ENCODE assay signal across 8 cellular contexts in genomic region chr15:82999905-83000671, GRCh38. TPM values are rescaled to one million over a fixed set of nuclear protein-coding genes. Genes with fewer than 3 reads are reported as not detected.
DNase-seq lines count a peak whose midpoint lies in the region; ATAC-seq, FAIRE-seq and TF ChIP-seq lines count a peak whose summit lies in the region.

No MANE protein-coding gene starts in this region.

- CTCF ChIA-PET in H1 (lab: Charles Lee; ENCODE audit: partially characterized antibody): interaction anchor here (0.6 to 2.4 kb wide), 32 partner anchors 9 to 464 kb away, joined by 3 to 27 read pairs (median 3); partner anchors contain the start of genes AP3B2, C15orf40 and RAMAC

- H3K4me3 Mint-ChIP-seq in GM23338: no peak overlapping the region; the same call in 2 of the 3 replicates

- no peak overlapping the region for H3K4ac ChIP-seq in H1 (replicated peaks; ENCODE audit: insufficient read length, low read depth, low read length)

- H3K36me3 Mint-ChIP-seq in GM23338 (ENCODE audit: low read depth): peaks cover 13% of the 10 kb centered on the region; the same call in 2 of the 3 replicates

- H2BK5ac ChIP-seq in H1 (ENCODE audit: low read depth, low read length): no peak overlapping the region

- TF ChIP-seq POLR2A in H1 (IDR thresholded peaks at IDR 0.05; ENCODE audit: control extremely low read depth in 1 of 2, low read depth in 2 of 2, low read length in 2 of 2) (no peak), lower leg skin (IDR thresholded peaks at IDR 0.05) (no peak)

- H3K27me3 Mint-ChIP-seq in GM23338 (ENCODE audit: insufficient read depth, low read depth, poor library complexity): peaks cover 4% of the 10 kb centered on the region

- H2AK5ac ChIP-seq in H1 (ENCODE audit: low read depth, low read length): no peak overlapping the region

- no peaks in the 10 kb centered on the region for H3K23me2 ChIP-seq in H1 (ENCODE audit: low read depth, low read length)

- peak; percentile 82 to 83 for TF ChIP-seq RAD21 in H1 (IDR thresholded peaks at IDR 0.05 in 1 of 2, conservative IDR thresholded peaks at IDR 0.05 in 1 of 2; ENCODE audit: low read depth in 2 of 2, low read length in 2 of 2)

- no peak overlapping the region for H3K56ac ChIP-seq in H1 (replicated peaks; ENCODE audit: insufficient read length, low read depth, low read length)

- no peak overlapping the region; a peak in 1 of 7 replicates for H3K9ac ChIP-seq in H1 (replicated peaks in 1 of 4; ENCODE audit: extremely low read depth in 1 of 4, low read depth in 3 of 4, low read length in 3 of 4)

- no peak overlapping the region for H3K27ac Mint-ChIP-seq in GM23338

- no peaks in the 10 kb centered on the region for H3K4me1 ChIP-seq in GM23338 (ENCODE audit: insufficient read depth)
- H3K4me1 ChIP-seq in H1 (replicated peaks in 1 of 4; ENCODE audit: control insufficient read depth in 3 of 4, insufficient read depth in 4 of 4, low read length in 3 of 4): peaks cover 0 to 2% (median 0%) of the 10 kb centered on the region in 4 experiments; a peak in 1 of 7 replicates

- H3K36me3 ChIP-seq in GM23338 (ENCODE audit: insufficient read depth): no peaks in the 10 kb centered on the region; the same call in 1 of the 2 replicates
- peaks cover 0 to 2% (median 0%) of the 10 kb centered on the region in 4 experiments; a peak in 1 of 8 replicates for H3K36me3 ChIP-seq in H1 (ENCODE audit: control insufficient read depth in 2 of 4, insufficient read depth in 4 of 4, low read length in 3 of 4)

- no peak overlapping the region for H2BK20ac ChIP-seq in H1 (ENCODE audit: low read length)

- H3K27ac ChIP-seq in GM23338 (ENCODE audit: low read depth) (no peak overlapping the region), H1 (ENCODE audit: low read depth, low read length) (no peak overlapping the region)

- H2AFZ ChIP-seq in GM23338 (no peak overlapping the region), H1 (ENCODE audit: low read length) (no peak overlapping the region)

- no peak overlapping the region for H4K8ac ChIP-seq in H1 (ENCODE audit: extremely low read depth, insufficient read depth, low read length)

- H4K5ac ChIP-seq in H1 (ENCODE audit: insufficient read length, low read depth, low read length): no peak overlapping the region

- H3K9me3 ChIP-seq in H1 (ENCODE audit: insufficient read depth in 2 of 2, low read depth in 1 of 2, low read length in 1 of 2): peaks cover 0 to 3% of the 10 kb centered on the region in 2 experiments; a peak in 1 of 4 replicates

- H2BK120ac ChIP-seq in H1 (replicated peaks; ENCODE audit: low read depth, low read length): no peak overlapping the region

- ATAC-seq in activated CD4-positive, CD25-positive, alpha-beta regulatory T cell treated with anti-CD3 and anti-CD28 coated beads, Interleukin-2, amount 50 U/mL, for 24 hours: peak; percentile 84 to 90
- peak; percentile 87 for ATAC-seq in GM23338

- H3K4me1 Mint-ChIP-seq in GM23338: peaks cover 5% of the 10 kb centered on the region; the same call in 1 of the 3 replicates

- H3K79me2 ChIP-seq in GM23338 (replicated peaks; ENCODE audit: insufficient read depth): no peaks in the 10 kb centered on the region
- no peaks in the 10 kb centered on the region for H3K79me2 ChIP-seq in H1 (ENCODE audit: control insufficient read depth in 1 of 2, insufficient read depth in 2 of 2, low read length in 2 of 2)

- FAIRE-seq in H1 (lab: Jason Lieb, UNC): peak; percentile 55

- H3K18ac ChIP-seq in H1 (ENCODE audit: extremely low read depth, low read length): no peak overlapping the region

- H3K4me2 ChIP-seq in GM23338: no peak overlapping the region
- H3K4me2 ChIP-seq in H1 (ENCODE audit: insufficient read depth in 1 of 2, low read depth in 2 of 2, low read length in 2 of 2): no peak overlapping the region

- peak; percentile 64 to 77 for TF ChIP-seq CTCF in GM23338 (conservative IDR thresholded peaks at IDR 0.05; ENCODE audit: low read depth in 2 of 2)
- peak in 2 of 3 experiments; percentile 37 to 49; a peak in 2 of 4 replicates for TF ChIP-seq CTCF in H1 (IDR thresholded peaks at IDR 0.05; ENCODE audit: control extremely low read depth in 1 of 3, insufficient read depth in 1 of 3, low read depth in 1 of 3, low read length in 3 of 3)
- TF ChIP-seq CTCF in lower leg skin (IDR thresholded peaks at IDR 0.05): no peak

- H3K9me2 ChIP-seq in GM23338 (ENCODE audit: insufficient read depth): no peaks in the 10 kb centered on the region

- no peaks in the 10 kb centered on the region for H3F3A ChIP-seq in GM23338 (replicated peaks; ENCODE audit: low read depth)

- WGBS in H1 (ENCODE audit: extremely low coverage in 1 of 2, insufficient coverage in 1 of 2, insufficient read length in 1 of 2, insufficient replicate concordance in 2 of 2, low coverage in 1 of 2, low lambda C conversion rate in 2 of 2, missing lambda C conversion rate in 1 of 2), 2 experiments: 50% methylated on average over 6 of the region's 6 CpGs; no CpG with 5 or more reads in 1 of the 2 experiments
- 7 to 10% methylated on average over 6 of the region's 6 CpGs for WGBS in lower leg skin, 2 donors

- no peak overlapping the region for H2BK15ac ChIP-seq in H1 (ENCODE audit: low read length)

- no peak for DNase-seq in activated CD4-positive, CD25-positive, alpha-beta regulatory T cell (lab: John Stamatoyannopoulos, UW)
- peak; percentile 75 for DNase-seq in GM23338 (ENCODE audit: low spot score)
- DNase-seq in NAMALWA (ENCODE audit: low spot score): peak; percentile 80
- DNase-seq in UCSD-AML1 (lab: John Stamatoyannopoulos, UW; ENCODE audit: unreplicated experiment): peak; percentile 34
- peak in 1 of 2 experiments; percentile 43 for DNase-seq in H1 (ENCODE audit: low read depth in 1 of 2, low spot score in 2 of 2)
- peak; percentile 47 for DNase-seq in middle frontal gyrus (ENCODE audit: extremely low spot score, low spot score)
- DNase-seq in lower leg skin (ENCODE audit: low spot score in 2 of 2): no peak

- H3K23ac ChIP-seq in H1 (ENCODE audit: insufficient read length): no peak overlapping the region

- no peaks in the 10 kb centered on the region for H3K27me3 ChIP-seq in GM23338 (ENCODE audit: insufficient read depth)
- no peaks in the 10 kb centered on the region for H3K27me3 ChIP-seq in H1 (replicated peaks in 1 of 4; ENCODE audit: control insufficient read depth in 3 of 4, extremely low read depth in 1 of 4, insufficient read depth in 3 of 4, low read length in 3 of 4)

- H2BK12ac ChIP-seq in H1 (ENCODE audit: low read depth, low read length): no peak overlapping the region

- no peaks in the 10 kb centered on the region; the same call in 1 of the 2 replicates for H4K20me1 ChIP-seq in GM23338 (replicated peaks; ENCODE audit: insufficient read depth)
- H4K20me1 ChIP-seq in H1 (replicated peaks in 1 of 2; ENCODE audit: control insufficient read depth in 1 of 2, insufficient read depth in 2 of 2, low read length in 2 of 2): no peaks in the 10 kb centered on the region

- H3K4me3 ChIP-seq in GM23338 (no peak overlapping the region), H1 (ENCODE audit: extremely low read depth in 1 of 4, insufficient read depth in 2 of 4, low read depth in 3 of 4, low read length in 4 of 4) (no peak overlapping the region), lower leg skin (ENCODE audit: low read depth, poor library complexity, severe bottlenecking) (no peak overlapping the region)

- H3K14ac ChIP-seq in H1 (ENCODE audit: insufficient read length): no peak overlapping the region

- no peak for TF ChIP-seq EP300 in H1 (IDR thresholded peaks at IDR 0.05; ENCODE audit: borderline replicate concordance in 1 of 2, low read depth in 2 of 2, low read length in 2 of 2)

- H3K79me1 ChIP-seq in H1 (ENCODE audit: low read depth, low read length): no peaks in the 10 kb centered on the region

- intact Hi-C loops in lower leg skin (cut with DNase I; ENCODE audit: low total_unique reads): loop anchor here (10.0 kb wide), 1 partner anchor 145 kb away; no protein-coding TSS in a partner anchor

- no peak overlapping the region for H4K91ac ChIP-seq in H1 (replicated peaks; ENCODE audit: insufficient read length, low read length)

- POLR2A ChIA-PET in H1 (lab: Charles Lee; ENCODE audit: partially characterized antibody): interaction anchor here (0.9 to 1.1 kb wide), 2 partner anchors 11 to 201 kb away, joined by 4 to 5 read pairs; no protein-coding TSS in a partner anchor

- H3K9me3 Mint-ChIP-seq in GM23338: peaks cover 5% of the 10 kb centered on the region; the same call in 2 of the 3 replicates

RNA-seq across cellular contexts. Expression of gene C15orf40, which starts 11.4 kb away (rescaled TPM):
- total RNA-seq in GM23338 (2014; rRNA removed; shearing (Covaris generic)): 4.0 and 7.3 TPM in 2 replicates
- 22.1 and 26.3 TPM in 2 replicates for polyA plus RNA-seq in GM23338 (2016; fragmentation: Nextera tagmentation; extraction: Ambion mirVana)
- total RNA-seq in H1 (2021; fragmentation: NEBNext Ultra II Directional; extraction: Animal tissue kit (Norgen Biotek cat#: 25700)): 10.7 and 21.8 TPM in 2 replicates
- 9.5 and 10.7 TPM in 2 replicates for polyA plus RNA-seq in H1 (2011; rRNA removed)
- polyA plus RNA-seq in H1 (2011; cell fraction: cytosol; rRNA removed): 18.6 TPM
- polyA plus RNA-seq in H1 (2011; cell fraction: nucleus; rRNA removed): 10.1 TPM
- polyA plus RNA-seq in H1 (2012, experiment 1 of 2): 10.9 to 25.0 TPM (median 17.9 TPM) in 4 replicates
- 8.2 TPM for polyA plus RNA-seq in H1 (2012, experiment 2 of 2)
- polyA plus RNA-seq in H1 (2013, experiment 1 of 2): 8.0 TPM
- 10.9 TPM for polyA plus RNA-seq in H1 (2013, experiment 2 of 2)
- 7.6 and 11.9 TPM in 2 replicates for polyA minus RNA-seq in H1 (2011; rRNA and poly(A)+ RNA removed)
- polyA minus RNA-seq in H1 (2011; cell fraction: cytosol; rRNA and poly(A)+ RNA removed): 8.2 TPM
- polyA minus RNA-seq in H1 (2011; cell fraction: nucleus; rRNA and poly(A)+ RNA removed): 25.2 TPM
- 10 to 100 TPM in 3 of 4 donors, 1 to 10 TPM in 1; 8.6 to 28.2 (median 22.5) TPM for total RNA-seq in lower leg skin

RNA-seq across cellular contexts. Expression of gene RAMAC, which starts 14.1 kb away (rescaled TPM):
- total RNA-seq in GM23338 (2014; rRNA removed; shearing (Covaris generic)): 27.4 and 29.2 TPM in 2 replicates
- polyA plus RNA-seq in GM23338 (2016; fragmentation: Nextera tagmentation; extraction: Ambion mirVana) (50.7 and 58.6 TPM in 2 replicates), H1 (2011; rRNA removed) (11.7 and 20.7 TPM in 2 replicates)
- 32.9 and 33.5 TPM in 2 replicates for total RNA-seq in H1 (2021; fragmentation: NEBNext Ultra II Directional; extraction: Animal tissue kit (Norgen Biotek cat#: 25700))
- 29.7 TPM for polyA plus RNA-seq in H1 (2011; cell fraction: cytosol; rRNA removed)
- 6.8 TPM for polyA plus RNA-seq in H1 (2011; cell fraction: nucleus; rRNA removed)
- 26.3 to 28.8 TPM (median 27.9 TPM) in 4 replicates for polyA plus RNA-seq in H1 (2012, experiment 1 of 2)
- polyA plus RNA-seq in H1 (2012, experiment 2 of 2): 8.2 TPM
- polyA plus RNA-seq in H1 (2013, experiment 1 of 2): 23.2 TPM
- 25.2 TPM for polyA plus RNA-seq in H1 (2013, experiment 2 of 2)
- 12.0 and 15.8 TPM in 2 replicates for polyA minus RNA-seq in H1 (2011; rRNA and poly(A)+ RNA removed)
- 10.9 TPM for polyA minus RNA-seq in H1 (2011; cell fraction: cytosol; rRNA and poly(A)+ RNA removed)
- polyA minus RNA-seq in H1 (2011; cell fraction: nucleus; rRNA and poly(A)+ RNA removed): 6.7 TPM
- total RNA-seq in lower leg skin: 10 to 100 TPM; 26.5 to 32.1 (median 29.5) TPM

RNA-seq across cellular contexts. Expression of gene HOMER2, which starts 47.6 kb away (rescaled TPM):
- 23.9 and 30.9 TPM in 2 replicates for total RNA-seq in GM23338 (2014; rRNA removed; shearing (Covaris generic))
- polyA plus RNA-seq in GM23338 (2016; fragmentation: Nextera tagmentation; extraction: Ambion mirVana) (9.2 and 10.8 TPM in 2 replicates), H1 (2011; rRNA removed) (12.1 and 12.5 TPM in 2 replicates)
- 26.2 and 27.6 TPM in 2 replicates for total RNA-seq in H1 (2021; fragmentation: NEBNext Ultra II Directional; extraction: Animal tissue kit (Norgen Biotek cat#: 25700))
- polyA plus RNA-seq in H1 (2011; cell fraction: cytosol; rRNA removed): 13.4 TPM
- polyA plus RNA-seq in H1 (2011; cell fraction: nucleus; rRNA removed): 14.7 TPM
- 20.6 to 23.9 TPM (median 21.2 TPM) in 4 replicates for polyA plus RNA-seq in H1 (2012, experiment 1 of 2)
- polyA plus RNA-seq in H1 (2012, experiment 2 of 2): 11.1 TPM
- 11.1 TPM for polyA plus RNA-seq in H1 (2013, experiment 1 of 2)
- 12.3 TPM for polyA plus RNA-seq in H1 (2013, experiment 2 of 2)
- 33.2 and 45.7 TPM in 2 replicates for polyA minus RNA-seq in H1 (2011; rRNA and poly(A)+ RNA removed)
- 14.9 TPM for polyA minus RNA-seq in H1 (2011; cell fraction: cytosol; rRNA and poly(A)+ RNA removed)
- polyA minus RNA-seq in H1 (2011; cell fraction: nucleus; rRNA and poly(A)+ RNA removed): 37.8 TPM
- total RNA-seq in lower leg skin: 100 to 1,000 TPM in 2 of 4 donors, 10 to 100 TPM in 2; 88.3 to 129 (median 108) TPM

Comparison
In these comparisons a context has a peak if more than half of its experiments do, and no peak if none do; other contexts are left out.
1. DNase-seq: peak in GM23338 (single experiment), NAMALWA (single experiment), UCSD-AML1 (single experiment) and middle frontal gyrus (single experiment); none in activated CD4-positive, CD25-positive, alpha-beta regulatory T cell (0 of 4) and lower leg skin (0 of 2).
2. CTCF ChIP-seq: peak in GM23338 (2 of 2) and H1 (2 of 3); none in lower leg skin (0 of 3).